17 cellular contexts compared by ENCODE assay signal in genomic region chrX:150167482-150168324, GRCh38.
DNase-seq lines count a peak whose midpoint lies in the region; ATAC-seq, FAIRE-seq and TF ChIP-seq lines count a peak whose summit lies in the region.
"Had no signal": no experiment of that assay in that cellular context is flagged by ENCODE, and none has a peak within 500 bp of the region (broad histone marks: within the 10 kb centered on the region; RNA-seq: fewer than 3 reads in every experiment).

No MANE protein-coding gene starts in this region.

- TF ChIP-seq CTCF in Calu3 (IDR thresholded peaks at IDR 0.05; ENCODE audit: unreplicated experiment), result no peak
- no peak for TF ChIP-seq CTCF in endothelial cell of umbilical vein (IDR thresholded peaks at IDR 0.05; ENCODE audit: extremely low read depth in 1 of 2, insufficient read depth in 1 of 2, low read depth in 1 of 2, low read length in 2 of 2)
- TF ChIP-seq CTCF in WERI-Rb-1 (IDR thresholded peaks at IDR 0.05; ENCODE audit: low read depth, low read length), result no peak
- no peak for TF ChIP-seq CTCF in CD4-positive, alpha-beta T cell (IDR thresholded peaks at IDR 0.05)

- dilution Hi-C loops in endothelial cell of umbilical vein (cut with MboI; ENCODE audit: extremely low pct_ligation_motif_present, low sequenced_read_pairs), result no loop called here

- CTCF ChIA-PET in Calu3 (lab: Charles Lee) (no interaction called here), endothelial cell of umbilical vein (lab: Charles Lee) (no interaction called here)
- CTCF ChIA-PET in CD4-positive, alpha-beta T cell (lab: Charles Lee), result no interaction called here

- no peak overlapping the region for H3K27ac Mint-ChIP-seq in Calu3 (ENCODE audit: unreplicated experiment)
- H3K27ac Mint-ChIP-seq in CD4-positive, alpha-beta T cell, result no peak overlapping the region
- H3K27ac Mint-ChIP-seq: IgD-negative memory B cell had no signal

- no peaks in the 10 kb centered on the region for H3K27me3 ChIP-seq in endothelial cell of umbilical vein (ENCODE audit: control insufficient read depth in 2 of 2, insufficient read depth in 2 of 2, low read length in 2 of 2)
- peaks cover 55% of the 10 kb centered on the region for H3K27me3 ChIP-seq in WERI-Rb-1 (ENCODE audit: insufficient read depth, low read depth, severe bottlenecking)
- no peaks in the 10 kb centered on the region for H3K27me3 ChIP-seq in CD4-positive, alpha-beta T cell (ENCODE audit: control insufficient read depth, insufficient read depth, low read length)
- H3K27me3 ChIP-seq: BLaER1 had no signal

- no peak overlapping the region for H3K9ac ChIP-seq in endothelial cell of umbilical vein (replicated peaks; ENCODE audit: extremely low read depth, insufficient read depth, low read length)
- H3K9ac ChIP-seq: BLaER1, GM23248 had no signal

- POLR2A ChIA-PET in endothelial cell of umbilical vein (lab: Charles Lee), result no interaction called here
- POLR2A ChIA-PET in CD4-positive, alpha-beta T cell (lab: Charles Lee), result no interaction called here

- H3K27ac ChIP-seq in endothelial cell of umbilical vein (ENCODE audit: insufficient read depth, low read depth, low read length) (no peak overlapping the region), WERI-Rb-1 (no peak overlapping the region)
- H3K27ac ChIP-seq in CD4-positive, alpha-beta T cell (ENCODE audit: low read depth, low read length), result no peak overlapping the region
- H3K27ac ChIP-seq: BLaER1, GM23248 had no signal

- no peak overlapping the region for H3K4me3 Mint-ChIP-seq in Calu3 (ENCODE audit: low read depth, unreplicated experiment)
- no peak overlapping the region for H3K4me3 Mint-ChIP-seq in CD4-positive, alpha-beta T cell
- H3K4me3 Mint-ChIP-seq: IgD-negative memory B cell had no signal

- no peaks in the 10 kb centered on the region for H3K36me3 ChIP-seq in endothelial cell of umbilical vein (ENCODE audit: control insufficient read depth in 2 of 2, extremely low read depth in 1 of 2, insufficient read depth in 2 of 2, low read length in 2 of 2)
- H3K36me3 ChIP-seq in WERI-Rb-1, result no peaks in the 10 kb centered on the region
- H3K36me3 ChIP-seq: BLaER1 had no signal

- H3K9me1 ChIP-seq in endothelial cell of umbilical vein (replicated peaks; ENCODE audit: control insufficient read depth, extremely low read depth, insufficient read depth, low read length), result no peaks in the 10 kb centered on the region

- no peaks in the 10 kb centered on the region for H4K20me1 ChIP-seq in endothelial cell of umbilical vein (replicated peaks; ENCODE audit: control insufficient read depth, extremely low read depth, insufficient read depth, low read length)
- H4K20me1 ChIP-seq: BLaER1 had no signal

- no peaks in the 10 kb centered on the region for H3K79me2 ChIP-seq in endothelial cell of umbilical vein (ENCODE audit: control insufficient read depth, insufficient read depth, low read length)

- intact Hi-C loops in Calu3 (cut with micrococcal nuclease; ENCODE audit: unreplicated experiment), result no loop called here
- intact Hi-C loops in endothelial cell of umbilical vein (cut with micrococcal nuclease), result no loop called here
- intact Hi-C loops in CD4-positive, alpha-beta T cell (cut with DNase I, micrococcal nuclease), result no loop called here

- H2AFZ ChIP-seq in endothelial cell of umbilical vein (ENCODE audit: low read depth, low read length), result no peak overlapping the region
- H2AFZ ChIP-seq: GM23248 had no signal

- no peaks in the 10 kb centered on the region for H3K9me3 Mint-ChIP-seq in Calu3 (ENCODE audit: low read depth, unreplicated experiment)
- no peaks in the 10 kb centered on the region for H3K9me3 Mint-ChIP-seq in CD4-positive, alpha-beta T cell

- H3K4me2 ChIP-seq in endothelial cell of umbilical vein (ENCODE audit: insufficient read depth, low read length), result no peak overlapping the region
- H3K4me2 ChIP-seq: BLaER1 had no signal

- H3K4me1 ChIP-seq in endothelial cell of umbilical vein (ENCODE audit: control insufficient read depth, extremely low read depth, insufficient read depth, low read length), result no peaks in the 10 kb centered on the region
- H3K4me1 ChIP-seq: BLaER1 had no signal

- H3K9me3 ChIP-seq in endothelial cell of umbilical vein (replicated peaks; ENCODE audit: control insufficient read depth, insufficient read depth, low read length) (no peaks in the 10 kb centered on the region), WERI-Rb-1 (ENCODE audit: severe bottlenecking) (no peaks in the 10 kb centered on the region)
- H3K9me3 ChIP-seq in CD4-positive, alpha-beta T cell (ENCODE audit: control insufficient read depth, low read length), result no peaks in the 10 kb centered on the region
- H3K9me3 ChIP-seq: BLaER1 had no signal

- FAIRE-seq in endothelial cell of umbilical vein (lab: Jason Lieb, UNC), result peak; percentile 21
- FAIRE-seq: D721Med, G401.6, GM12891, H54 had no signal

- H3K27me3 Mint-ChIP-seq in Calu3 (ENCODE audit: unreplicated experiment), result no peaks in the 10 kb centered on the region
- H3K27me3 Mint-ChIP-seq in CD4-positive, alpha-beta T cell, result no peaks in the 10 kb centered on the region

- ATAC-seq in HG03039 (IDR thresholded peaks at IDR 0.05; ENCODE audit: unreplicated experiment), result no peak
- ATAC-seq in CD4-positive, alpha-beta T cell (ENCODE audit: poor library complexity), result no peak

- DNase-seq in Calu3, result peak; percentile 16
- DNase-seq in endothelial cell of umbilical vein (ENCODE audit: low read depth, low spot score), result no peak
- peak; percentile 32 for DNase-seq in kidney tubule cell (ENCODE audit: low spot score)
- DNase-seq in WERI-Rb-1, result no peak
- no peak for DNase-seq in CD4-positive, alpha-beta T cell
- DNase-seq: AML-193, DMS153, DMS79 treated with DMSO at 0.1 percent for 48 hours, EL, GM23248 had no signal

- H3K4me3 ChIP-seq in endothelial cell of umbilical vein (replicated peaks in 1 of 3; ENCODE audit: insufficient read depth in 1 of 3, low read depth in 1 of 3, low read length in 3 of 3) (no peak overlapping the region), WERI-Rb-1 (ENCODE audit: low read depth, low read length) (no peak overlapping the region)
- H3K4me3 ChIP-seq: BLaER1, GM23248 had no signal

- no peak for TF ChIP-seq POLR2A in endothelial cell of umbilical vein (IDR thresholded peaks at IDR 0.05; ENCODE audit: low read depth, low read length)

- BruUV-seq in Calu3 (replicated peaks; lab: Mats Ljungman, UMichigan) (no TSS peak), endothelial cell of umbilical vein (replicated peaks; lab: Mats Ljungman, UMichigan) (no TSS peak)

- H3K36me3 Mint-ChIP-seq in Calu3 (ENCODE audit: insufficient read depth, unreplicated experiment), result no peaks in the 10 kb centered on the region
- H3K36me3 Mint-ChIP-seq in CD4-positive, alpha-beta T cell (ENCODE audit: low read depth), result no peaks in the 10 kb centered on the region
- H3K36me3 Mint-ChIP-seq: IgD-negative memory B cell had no signal

- peaks cover 6% of the 10 kb centered on the region for H3K4me1 Mint-ChIP-seq in Calu3 (ENCODE audit: low read depth, unreplicated experiment)
- H3K4me1 Mint-ChIP-seq in CD4-positive, alpha-beta T cell (ENCODE audit: low read depth), result no peaks in the 10 kb centered on the region
- H3K4me1 Mint-ChIP-seq: IgD-negative memory B cell had no signal

TF ChIP-seq in endothelial cell of umbilical vein, 7 proteins besides CTCF, POLR2A, EP300 and RAD21:
- TF ChIP-seq FOS (IDR thresholded peaks at IDR 0.05; ENCODE audit: borderline replicate concordance, insufficient read depth, low read length) (no peak), GATA2 (IDR thresholded peaks at IDR 0.05; ENCODE audit: insufficient read depth, insufficient read length, low read depth, low read length) (no peak), POLR2AphosphoS5 (IDR thresholded peaks at IDR 0.05; ENCODE audit: insufficient read depth, low read depth, low read length) (no peak), MYC (IDR thresholded peaks at IDR 0.05; ENCODE audit: low read depth, low read length) (no peak), JUN (IDR thresholded peaks at IDR 0.05; ENCODE audit: borderline replicate concordance, insufficient read depth, insufficient read length, low read depth) (no peak), MAX (IDR thresholded peaks at IDR 0.05; ENCODE audit: insufficient read depth, insufficient read length) (no peak)

Comparison
In these comparisons a context has a peak if more than half of its experiments do, and no peak if none do; other contexts are left out.
1. DNase-seq: peak in Calu3 (single experiment) and kidney tubule cell (single experiment); none in endothelial cell of umbilical vein (single experiment), WERI-Rb-1 (single experiment) and CD4-positive, alpha-beta T cell (0 of 10).